ENCODE assay signal across 18 cellular contexts in genomic region chr2:24928036-24928435, GRCh38.
"Had no signal": no experiment of that assay in that cellular context is flagged by ENCODE, and none has a peak within 500 bp of the region (broad histone marks: within the 10 kb centered on the region; RNA-seq: fewer than 3 reads in every experiment).

No MANE protein-coding gene starts in this region.

- H3K27ac ChIP-seq: neutrophil, pancreas, right lobe of liver had no signal

- H3K9me3 ChIP-seq: neutrophil, pancreas, right lobe of liver, stomach, thyroid gland had no signal

- DNase-seq: cortex of kidney; effector memory CD8-positive, alpha-beta T cell; natural killer cell; pancreas; retina; right lobe of liver; small intestine; stimulated activated CD4-positive, alpha-beta T cell treated with anti-CD3 and anti-CD28 coated beads, Interleukin-12 subunit alpha, Interleukin-12 subunit beta, amount 100 ng/mL, for 4 hours; stimulated activated CD4-positive, alpha-beta T cell treated with anti-CD3 and anti-CD28 coated beads, Interleukin-1b, Interleukin-23, amount 100 ng/mL, for 48 hours; stimulated activated CD4-positive, alpha-beta T cell treated with anti-CD3 and anti-CD28 coated beads, Interleukin-4, amount 100 ng/mL, for 1 hour; stimulated activated naive CD4-positive, alpha-beta T cell treated with Interleukin-2 at 50 U/mL for 16 hours; thyroid gland had no signal

- H3K36me3 Mint-ChIP-seq: memory B cell; natural killer cell; stimulated activated effector memory CD8-positive, alpha-beta T cell treated with anti-CD3 and anti-CD28 coated beads, Interleukin-12 subunit alpha, Interleukin-12 subunit beta, amount 100 ng/mL, for 72 hours; type B pancreatic cell had no signal

- H3K27me3 ChIP-seq: pancreas, right lobe of liver, thyroid gland had no signal

- ATAC-seq: effector memory CD8-positive, alpha-beta T cell; natural killer cell; pancreas; right lobe of liver; stimulated activated effector memory CD8-positive, alpha-beta T cell treated with anti-CD3 and anti-CD28 coated beads, Interleukin-12 subunit alpha, Interleukin-12 subunit beta, amount 100 ng/mL, for 72 hours had no signal

- H3K4me3 Mint-ChIP-seq: effector memory CD8-positive, alpha-beta T cell; memory B cell; natural killer cell; stimulated activated effector memory CD8-positive, alpha-beta T cell treated with anti-CD3 and anti-CD28 coated beads, Interleukin-12 subunit alpha, Interleukin-12 subunit beta, amount 100 ng/mL, for 72 hours; type B pancreatic cell had no signal

- H3K27ac Mint-ChIP-seq: effector memory CD8-positive, alpha-beta T cell; memory B cell; natural killer cell; type B pancreatic cell had no signal

- H3K4me1 ChIP-seq: pancreas, right lobe of liver, thyroid gland had no signal

- H3K9me3 Mint-ChIP-seq: effector memory CD8-positive, alpha-beta T cell; memory B cell; natural killer cell; stimulated activated effector memory CD8-positive, alpha-beta T cell treated with anti-CD3 and anti-CD28 coated beads, Interleukin-12 subunit alpha, Interleukin-12 subunit beta, amount 100 ng/mL, for 72 hours; type B pancreatic cell had no signal

- H3K4me3 ChIP-seq: lung, pancreas, right lobe of liver, stomach, thyroid gland had no signal

- H3K36me3 ChIP-seq: neutrophil, pancreas, right lobe of liver, stomach, thyroid gland had no signal

- H3K27me3 Mint-ChIP-seq: effector memory CD8-positive, alpha-beta T cell; memory B cell had no signal
